In the genomic region with DNA sequence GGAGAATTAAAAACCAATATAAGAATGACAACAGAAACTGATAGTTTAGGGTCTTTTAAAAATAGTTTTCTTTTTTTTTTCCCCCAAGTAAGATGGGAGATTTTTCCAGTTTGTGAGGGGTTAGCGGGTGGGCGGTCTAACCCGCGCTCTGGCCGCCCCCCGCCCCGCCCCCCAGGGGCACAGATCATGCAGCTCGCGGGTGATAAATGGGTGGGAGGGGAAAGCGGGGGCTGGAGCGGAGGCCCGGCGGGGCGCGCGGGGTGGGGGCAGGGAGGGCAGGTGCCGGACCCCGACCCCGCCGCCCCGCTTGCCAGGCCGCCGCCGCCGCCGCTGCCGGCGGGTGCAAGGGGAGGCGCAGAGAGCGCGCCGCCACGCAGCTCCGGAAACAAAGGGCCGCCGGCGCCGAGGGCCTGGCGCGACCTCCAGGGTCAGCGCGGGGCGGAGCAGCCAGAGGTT, we compare ENCODE assay signal across 9 cellular contexts.
A peak's percentile ranks its signal among the peaks of the same experiment; 100 is the strongest.
DNase-seq lines count a peak whose midpoint lies in the region; ATAC-seq and TF ChIP-seq lines count a peak whose summit lies in the region.
"Had no signal": no experiment of that assay in that cellular context is flagged by ENCODE, and none has a peak within 500 bp of the region (broad histone marks: within the 10 kb centered on the region; RNA-seq: fewer than 3 reads in every experiment).

No MANE protein-coding gene starts in this region.

- no peak for TF ChIP-seq EP300 in SK-N-SH (IDR thresholded peaks at IDR 0.05; ENCODE audit: borderline replicate concordance in 1 of 2, low read depth in 1 of 2, low read length in 1 of 2)

- H3K27ac ChIP-seq in SK-N-SH (ENCODE audit: low read depth in 2 of 2, low read length in 1 of 2), result peak overlapping the region in 1 of 2 experiments; percentile 99; a peak in 3 of 4 replicates
- H3K27ac ChIP-seq in SJSA1, result 0 out of 2 replicates have a peak overlapping the region, but pooled peaks have one; percentile 67

- H4K20me1 ChIP-seq in SK-N-SH (ENCODE audit: insufficient read depth), result peaks cover 12% of the 10 kb centered on the region

- H3K36me3 Mint-ChIP-seq in glutamatergic neuron (ENCODE audit: unreplicated experiment), result no peaks in the 10 kb centered on the region
- H3K36me3 Mint-ChIP-seq in stimulated activated effector memory CD8-positive, alpha-beta T cell treated with anti-CD3 and anti-CD28 coated beads, Interleukin-12 subunit alpha, Interleukin-12 subunit beta, amount 100 ng/mL, for 72 hours, result peaks cover 41% of the 10 kb centered on the region

- CTCF ChIA-PET in SK-N-SH (lab: Yijun Ruan, JAX), result interaction anchor here (0.6 to 6.1 kb wide), 45 partner anchors 9 to 438 kb away, joined by 3 to 43 read pairs (median 4); no protein-coding TSS in a partner anchor

- POLR2A ChIA-PET in SK-N-SH (lab: Yijun Ruan, JAX), result interaction anchor here (0.8 to 3.4 kb wide), 8 partner anchors 9 to 417 kb away, joined by 3 to 16 read pairs (median 4); no protein-coding TSS in a partner anchor

- 22% methylated on average over 10 of the region's 43 CpGs for WGBS in SK-N-SH (ENCODE audit: low lambda C conversion rate)

- H3K4me1 ChIP-seq in SK-N-SH (ENCODE audit: control insufficient read depth in 1 of 2, insufficient read depth in 2 of 2, low read depth in 1 of 2, low read length in 1 of 2) (peaks cover 7 to 38% of the 10 kb centered on the region in 2 experiments; a peak in 3 of 4 replicates), SJSA1 (replicated peaks) (peaks cover 24% of the 10 kb centered on the region)

- TF ChIP-seq CTCF in SK-N-SH (IDR thresholded peaks at IDR 0.05) (no peak), glutamatergic neuron (IDR thresholded peaks at IDR 0.05; ENCODE audit: partially characterized antibody, unreplicated experiment) (no peak)

- no peak for TF ChIP-seq RAD21 in SK-N-SH (IDR thresholded peaks at IDR 0.05; ENCODE audit: low read length)

- no peak for ATAC-seq in SK-N-SH treated with all-trans-retinoic acid at 6 μM for 48 hours
- ATAC-seq in stimulated activated effector memory CD8-positive, alpha-beta T cell treated with anti-CD3 and anti-CD28 coated beads, Interleukin-12 subunit alpha, Interleukin-12 subunit beta, amount 100 ng/mL, for 72 hours, result peak; percentile 2

- H3K27ac Mint-ChIP-seq in glutamatergic neuron (ENCODE audit: unreplicated experiment), result peak overlapping the region; percentile 96
- peak overlapping the region; percentile 97 for H3K27ac Mint-ChIP-seq in stimulated activated effector memory CD8-positive, alpha-beta T cell treated with anti-CD3 and anti-CD28 coated beads, Interleukin-12 subunit alpha, Interleukin-12 subunit beta, amount 100 ng/mL, for 72 hours

- H3K27me3 Mint-ChIP-seq in glutamatergic neuron (ENCODE audit: unreplicated experiment), result peaks cover 38% of the 10 kb centered on the region

- H3K4me3 Mint-ChIP-seq in glutamatergic neuron (ENCODE audit: unreplicated experiment), result peak overlapping the region; percentile 91
- peak overlapping the region; percentile 95 for H3K4me3 Mint-ChIP-seq in stimulated activated effector memory CD8-positive, alpha-beta T cell treated with anti-CD3 and anti-CD28 coated beads, Interleukin-12 subunit alpha, Interleukin-12 subunit beta, amount 100 ng/mL, for 72 hours

- H3K79me2 ChIP-seq in SK-N-SH (ENCODE audit: insufficient read depth), result peaks cover 22% of the 10 kb centered on the region

- H2AFZ ChIP-seq in SK-N-SH (ENCODE audit: low read depth), result no peak overlapping the region

- H3K9me3 Mint-ChIP-seq in glutamatergic neuron (ENCODE audit: unreplicated experiment), result peaks cover 34% of the 10 kb centered on the region
- no peaks in the 10 kb centered on the region for H3K9me3 Mint-ChIP-seq in stimulated activated effector memory CD8-positive, alpha-beta T cell treated with anti-CD3 and anti-CD28 coated beads, Interleukin-12 subunit alpha, Interleukin-12 subunit beta, amount 100 ng/mL, for 72 hours

- H3K9me2 ChIP-seq in SK-N-SH, result no peaks in the 10 kb centered on the region

- no peaks in the 10 kb centered on the region for H3K36me3 ChIP-seq in SK-N-SH (replicated peaks in 1 of 2; ENCODE audit: control insufficient read depth in 1 of 2, insufficient read depth in 2 of 2, low read length in 1 of 2)
- H3K36me3 ChIP-seq in SJSA1, result peaks cover 4% of the 10 kb centered on the region; the same call in 1 of the 2 replicates

- no peaks in the 10 kb centered on the region for H3K27me3 ChIP-seq in SK-N-SH (ENCODE audit: insufficient read depth)
- H3K27me3 ChIP-seq in SJSA1 (replicated peaks), result no peaks in the 10 kb centered on the region

- peaks cover 24% of the 10 kb centered on the region for H3F3A ChIP-seq in SK-N-SH (replicated peaks; ENCODE audit: insufficient read depth)

- H3K4me1 Mint-ChIP-seq in glutamatergic neuron (ENCODE audit: low read depth, unreplicated experiment), result peaks cover 11% of the 10 kb centered on the region
- peaks cover 37% of the 10 kb centered on the region for H3K4me1 Mint-ChIP-seq in stimulated activated effector memory CD8-positive, alpha-beta T cell treated with anti-CD3 and anti-CD28 coated beads, Interleukin-12 subunit alpha, Interleukin-12 subunit beta, amount 100 ng/mL, for 72 hours

- peak overlapping the region; percentile 100 for H3K4me2 ChIP-seq in SK-N-SH

- H3K4me3 ChIP-seq in SK-N-SH (ENCODE audit: low read depth in 2 of 2, low read length in 1 of 2) (peak overlapping the region; percentile 75 to 84), SJSA1 (peak overlapping the region; percentile 94)

- no peaks in the 10 kb centered on the region for H3K9me3 ChIP-seq in SK-N-SH
- H3K9me3 ChIP-seq in SJSA1 (replicated peaks), result no peaks in the 10 kb centered on the region

- H3K9ac ChIP-seq in SK-N-SH, result peak overlapping the region; percentile 60; the same call in 1 of the 2 replicates

- DNase-seq in SK-N-SH (peak; percentile 88), SJSA1 (ENCODE audit: low read depth in 1 of 2, low spot score in 2 of 2) (no peak), glutamatergic neuron (peak; percentile 88), NOMO-1 treated with dmso at 0.1 percent for 144 hours (lab: John Stamatoyannopoulos, UW; ENCODE audit: unreplicated experiment) (no peak), pons (ENCODE audit: low spot score) (no peak)
- DNase-seq in stimulated activated effector memory CD8-positive, alpha-beta T cell treated with anti-CD3 and anti-CD28 coated beads, Interleukin-12 subunit alpha, Interleukin-12 subunit beta, amount 100 ng/mL, for 72 hours (ENCODE audit: low spot score in 2 of 2), result no peak
- DNase-seq in activated CD4-positive, alpha-beta T cell treated with anti-CD3 and anti-CD28 coated beads for 48 hours, result no peak
- DNase-seq: DMS79 had no signal

TF ChIP-seq in SK-N-SH, 30 proteins besides CTCF, POLR2A, EP300 and RAD21:
- TF ChIP-seq RCOR1 (IDR thresholded peaks at IDR 0.05; ENCODE audit: low read length), result no peak
- TF ChIP-seq, protein P1, sequence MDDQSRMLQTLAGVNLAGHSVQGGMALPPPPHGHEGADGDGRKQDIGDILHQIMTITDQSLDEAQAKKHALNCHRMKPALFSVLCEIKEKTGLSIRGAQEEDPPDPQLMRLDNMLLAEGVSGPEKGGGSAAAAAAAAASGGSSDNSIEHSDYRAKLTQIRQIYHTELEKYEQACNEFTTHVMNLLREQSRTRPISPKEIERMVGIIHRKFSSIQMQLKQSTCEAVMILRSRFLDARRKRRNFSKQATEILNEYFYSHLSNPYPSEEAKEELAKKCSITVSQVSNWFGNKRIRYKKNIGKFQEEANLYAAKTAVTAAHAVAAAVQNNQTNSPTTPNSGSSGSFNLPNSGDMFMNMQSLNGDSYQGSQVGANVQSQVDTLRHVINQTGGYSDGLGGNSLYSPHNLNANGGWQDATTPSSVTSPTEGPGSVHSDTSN (IDR thresholded peaks at IDR 0.05), result no peak
- peak; percentile 33; the same call in 1 of the 2 replicates for TF ChIP-seq MXI1 (IDR thresholded peaks at IDR 0.05; ENCODE audit: low read depth, low read length)

TF ChIP-seq in SK-N-SH treated with all-trans-retinoic acid at 6 μM for 48 hours, 23 proteins besides CTCF, POLR2A, EP300 and RAD21:
- TF ChIP-seq GLIS3 (CRISPR knock-in tag; IDR thresholded peaks at IDR 0.05) (no peak), ISL1 (CRISPR knock-in tag; IDR thresholded peaks at IDR 0.05) (no peak)

Comparison
In these comparisons a context has a peak if more than half of its experiments do, and no peak if none do; other contexts are left out.
1. DNase-seq: peak in SK-N-SH (single experiment) and glutamatergic neuron (single experiment); none in SJSA1 (0 of 2), stimulated activated effector memory CD8-positive, alpha-beta T cell treated with anti-CD3 and anti-CD28 coated beads, Interleukin-12 subunit alpha, Interleukin-12 subunit beta, amount 100 ng/mL, for 72 hours (0 of 2), NOMO-1 treated with dmso at 0.1 percent for 144 hours (single experiment), pons (single experiment) and activated CD4-positive, alpha-beta T cell treated with anti-CD3 and anti-CD28 coated beads for 48 hours (single experiment).